31 cellular contexts compared by ENCODE assay signal in genomic region chr12:132045751-132046150, GRCh38.
"Had no signal": no experiment of that assay in that cellular context is flagged by ENCODE, and none has a peak within 500 bp of the region (broad histone marks: within the 10 kb centered on the region; RNA-seq: fewer than 3 reads in every experiment).

No MANE protein-coding gene starts in this region.

- H3K27me3 Mint-ChIP-seq: activated CD4-positive, alpha-beta memory T cell treated with anti-CD3 and anti-CD28 coated beads, Interleukin-2, amount 10 ng/mL, durations not matched to agents 7 days and 5 days; activated CD4-positive, alpha-beta T cell treated with anti-CD3 and anti-CD28 coated beads, Interleukin-2, amount 10 ng/mL, durations not matched to agents 7 days and 5 days; activated naive CD4-positive, alpha-beta T cell treated with anti-CD3 and anti-CD28 coated beads, Interleukin-2, amount 50 U/mL, for 24 hours; activated naive CD8-positive, alpha-beta T cell treated with anti-CD3 and anti-CD28 coated beads, Interleukin-2, amount 50 U/mL, for 24 hours; activated T-cell treated with anti-CD3 and anti-CD28 coated beads, Interleukin-2, amount 50 U/mL, for 24 hours; activated T-helper 17 cell treated with anti-CD3 and anti-CD28 coated beads, Interleukin-2, amount 50 U/mL, for 72 hours; naive thymus-derived CD4-positive, alpha-beta T cell had no signal

- ATAC-seq: activated naive CD8-positive, alpha-beta T cell treated with anti-CD3 and anti-CD28 coated beads, Interleukin-2, amount 50 U/mL, for 24 hours; activated T-helper 17 cell treated with anti-CD3 and anti-CD28 coated beads, Interleukin-2, amount 50 U/mL, for 72 hours; left lung; naive thymus-derived CD4-positive, alpha-beta T cell; pancreas had no signal

- H3K27ac ChIP-seq: epithelial cell of prostate, esophagus squamous epithelium, heart right ventricle, left lung, pancreas, psoas muscle, right atrium auricular region, testis, vagina had no signal

- H3K4me3 ChIP-seq: esophagus squamous epithelium, heart right ventricle, left lung, lung, pancreas, psoas muscle, right atrium auricular region, testis, transverse colon, vagina had no signal

- H3K9me3 ChIP-seq: esophagus squamous epithelium, heart right ventricle, left lung, pancreas, psoas muscle, right atrium auricular region, testis, transverse colon, vagina had no signal

- H3K4me1 ChIP-seq: left lung, psoas muscle, right atrium auricular region, testis, transverse colon, vagina had no signal

- H3K27ac Mint-ChIP-seq: activated CD4-positive, alpha-beta memory T cell treated with anti-CD3 and anti-CD28 coated beads, Interleukin-2, amount 10 ng/mL, durations not matched to agents 7 days and 5 days; activated CD4-positive, alpha-beta T cell treated with anti-CD3 and anti-CD28 coated beads, Interleukin-2, amount 10 ng/mL, durations not matched to agents 7 days and 5 days; activated naive CD4-positive, alpha-beta T cell treated with anti-CD3 and anti-CD28 coated beads, Interleukin-2, amount 50 U/mL, for 24 hours; activated naive CD8-positive, alpha-beta T cell treated with anti-CD3 and anti-CD28 coated beads, Interleukin-2, amount 50 U/mL, for 24 hours; activated T-cell treated with anti-CD3 and anti-CD28 coated beads, Interleukin-2, amount 50 U/mL, for 24 hours; activated T-helper 17 cell treated with anti-CD3 and anti-CD28 coated beads, Interleukin-2, amount 50 U/mL, for 72 hours had no signal

- H3K4me1 Mint-ChIP-seq: activated naive CD4-positive, alpha-beta T cell treated with anti-CD3 and anti-CD28 coated beads, Interleukin-2, amount 50 U/mL, for 24 hours; neural crest cell had no signal

- H3K27me3 ChIP-seq: esophagus squamous epithelium, heart right ventricle, left lung, pancreas, right atrium auricular region, testis, transverse colon, vagina had no signal

- H3K9me3 Mint-ChIP-seq: activated CD4-positive, alpha-beta memory T cell treated with anti-CD3 and anti-CD28 coated beads, Interleukin-2, amount 10 ng/mL, durations not matched to agents 7 days and 5 days; activated CD4-positive, alpha-beta T cell treated with anti-CD3 and anti-CD28 coated beads, Interleukin-2, amount 10 ng/mL, durations not matched to agents 7 days and 5 days; activated naive CD4-positive, alpha-beta T cell treated with anti-CD3 and anti-CD28 coated beads, Interleukin-2, amount 50 U/mL, for 24 hours; activated naive CD8-positive, alpha-beta T cell treated with anti-CD3 and anti-CD28 coated beads, Interleukin-2, amount 50 U/mL, for 24 hours; activated T-cell treated with anti-CD3 and anti-CD28 coated beads, Interleukin-2, amount 50 U/mL, for 24 hours; activated T-helper 17 cell treated with anti-CD3 and anti-CD28 coated beads, Interleukin-2, amount 50 U/mL, for 72 hours; naive thymus-derived CD4-positive, alpha-beta T cell; neural crest cell had no signal

- FAIRE-seq: colon, pancreas had no signal

- DNase-seq: activated CD4-positive, alpha-beta memory T cell treated with anti-CD3 and anti-CD28 coated beads, Interleukin-2, amount 10 ng/mL, durations not matched to agents 7 days and 5 days; activated CD4-positive, alpha-beta T cell treated with anti-CD3 and anti-CD28 coated beads for 1 hour; activated CD4-positive, alpha-beta T cell treated with anti-CD3 and anti-CD28 coated beads, Interleukin-2, amount 10 ng/mL, durations not matched to agents 7 days and 5 days; activated CD8-positive, alpha-beta memory T cell treated with anti-CD3 and anti-CD28 coated beads, Interleukin-2, amount 50 U/mL, for 48 hours; activated naive CD8-positive, alpha-beta T cell treated with anti-CD3 and anti-CD28 coated beads, Interleukin-2, amount 50 U/mL, for 24 hours; activated T-cell treated with anti-CD3 and anti-CD28 coated beads, Interleukin-2, amount 50 U/mL, for 24 hours; amygdala; central memory CD4-positive, alpha-beta T cell; dermis blood vessel endothelial cell; effector CD4-positive, alpha-beta T cell; esophagus squamous epithelium; foreskin melanocyte; heart right ventricle; kidney glomerular epithelial cell; left lung; naive thymus-derived CD4-positive, alpha-beta T cell; nucleus accumbens; pancreas; psoas muscle; stimulated activated naive CD4-positive, alpha-beta T cell; T-helper 2 cell; testis; transverse colon had no signal

- H3K4me3 Mint-ChIP-seq: activated CD4-positive, alpha-beta memory T cell treated with anti-CD3 and anti-CD28 coated beads, Interleukin-2, amount 10 ng/mL, durations not matched to agents 7 days and 5 days; activated CD4-positive, alpha-beta T cell treated with anti-CD3 and anti-CD28 coated beads, Interleukin-2, amount 10 ng/mL, durations not matched to agents 7 days and 5 days; activated naive CD4-positive, alpha-beta T cell treated with anti-CD3 and anti-CD28 coated beads, Interleukin-2, amount 50 U/mL, for 24 hours; activated naive CD8-positive, alpha-beta T cell treated with anti-CD3 and anti-CD28 coated beads, Interleukin-2, amount 50 U/mL, for 24 hours; activated T-cell treated with anti-CD3 and anti-CD28 coated beads, Interleukin-2, amount 50 U/mL, for 24 hours; activated T-helper 17 cell treated with anti-CD3 and anti-CD28 coated beads, Interleukin-2, amount 50 U/mL, for 72 hours; naive thymus-derived CD4-positive, alpha-beta T cell; neural crest cell had no signal
